Comparison of ENCODE assay signal across 8 cellular contexts in genomic region chr6:125906158-125906998, GRCh38. TPM values are rescaled to one million over a fixed set of nuclear protein-coding genes. Genes with fewer than 3 reads are reported as not detected.
A peak's percentile ranks its signal among the peaks of the same experiment; 100 is the strongest.
DNase-seq lines count a peak whose midpoint lies in the region; ATAC-seq, FAIRE-seq and TF ChIP-seq lines count a peak whose summit lies in the region.

No MANE protein-coding gene starts in this region.

- no peaks in the 10 kb centered on the region for H3K4me1 ChIP-seq in small intestine (ENCODE audit: control insufficient read depth in 2 of 2, insufficient read depth in 1 of 2, low read depth in 1 of 2, low read length in 1 of 2)

- no peaks in the 10 kb centered on the region for H3K9me3 Mint-ChIP-seq in stimulated activated memory B cell treated with anti-CD40 and anti-IgM and Interleukin-4, amounts not matched to agents 10 μg/mL and 1 μg/mL and 100 μg/mL, for 72 hours

- H3K4me3 ChIP-seq in fibroblast of pulmonary artery (replicated peaks; ENCODE audit: low read depth, low read length) (no peak overlapping the region), small intestine (ENCODE audit: low read depth in 1 of 2, low read length in 2 of 2) (no peak overlapping the region)

- TF ChIP-seq CTCF in fibroblast of pulmonary artery (IDR thresholded peaks at IDR 0.05; ENCODE audit: low read length, missing control alignments), result peak; percentile 94

- 67 to 74% (median 67%) methylated on average over 5 of the region's 5 CpGs for WGBS in small intestine, 3 donors

- peaks cover 15% of the 10 kb centered on the region for H3K4me1 Mint-ChIP-seq in stimulated activated memory B cell treated with anti-CD40 and anti-IgM and Interleukin-4, amounts not matched to agents 10 μg/mL and 1 μg/mL and 100 μg/mL, for 72 hours

- peaks cover 0 to 2% of the 10 kb centered on the region in 2 donors for H3K36me3 ChIP-seq in small intestine (ENCODE audit: control insufficient read depth in 2 of 2, insufficient read depth in 2 of 2, low read length in 2 of 2)

- no peak overlapping the region for H3K27ac Mint-ChIP-seq in stimulated activated memory B cell treated with anti-CD40 and anti-IgM and Interleukin-4, amounts not matched to agents 10 μg/mL and 1 μg/mL and 100 μg/mL, for 72 hours

- H3K27ac ChIP-seq in small intestine (ENCODE audit: low read depth in 1 of 2, low read length in 1 of 2), result no peak overlapping the region

- H3K27me3 ChIP-seq in small intestine (ENCODE audit: control insufficient read depth in 2 of 2, insufficient read depth in 2 of 2, low read length in 2 of 2), result no peaks in the 10 kb centered on the region

- DNase-seq in NCI-H2029 (lab: John Stamatoyannopoulos, UW) (peak; percentile 23), NCI-H2029 treated with DMSO at 0.1 percent for 48 hours (lab: John Stamatoyannopoulos, UW) (no peak), MV-4-11 (lab: John Stamatoyannopoulos, UW) (peak; percentile 30), fibroblast of pulmonary artery (ENCODE audit: low read depth) (peak; percentile 61), small intestine (peak; percentile 58), NCI-H1092 treated with DMSO at 0.1 percent for 48 hours (lab: John Stamatoyannopoulos, UW) (no peak)
- DNase-seq in activated CD8-positive, alpha-beta memory T cell treated with anti-CD3 and anti-CD28 coated beads, Interleukin-2, amount 50 U/mL, for 4 hours, result peak; percentile 41

- no peaks in the 10 kb centered on the region for H3K27me3 Mint-ChIP-seq in stimulated activated memory B cell treated with anti-CD40 and anti-IgM and Interleukin-4, amounts not matched to agents 10 μg/mL and 1 μg/mL and 100 μg/mL, for 72 hours

- H3K4me3 Mint-ChIP-seq in stimulated activated memory B cell treated with anti-CD40 and anti-IgM and Interleukin-4, amounts not matched to agents 10 μg/mL and 1 μg/mL and 100 μg/mL, for 72 hours, result no peak overlapping the region

- peaks cover 24% of the 10 kb centered on the region for H3K36me3 Mint-ChIP-seq in stimulated activated memory B cell treated with anti-CD40 and anti-IgM and Interleukin-4, amounts not matched to agents 10 μg/mL and 1 μg/mL and 100 μg/mL, for 72 hours

- FAIRE-seq in small intestine (lab: Jason Lieb, UNC), result no peak

- no peak for ATAC-seq in stimulated activated memory B cell treated with anti-CD40 and anti-IgM and Interleukin-4, amounts not matched to agents 10 μg/mL and 1 μg/mL and 100 μg/mL, for 72 hours

- no peaks in the 10 kb centered on the region for H3K9me3 ChIP-seq in small intestine (ENCODE audit: control insufficient read depth, low read depth)

RNA-seq across cellular contexts. Expression of gene HINT3, which starts 50.2 kb away (rescaled TPM):
- 10 to 100 TPM; 11.1 to 14.3 (median 14.1) TPM for polyA plus RNA-seq in small intestine

Comparison
In these comparisons a context has a peak if more than half of its experiments do, and no peak if none do; other contexts are left out.
1. DNase-seq: peak in NCI-H2029 (single experiment), MV-4-11 (single experiment), activated CD8-positive, alpha-beta memory T cell treated with anti-CD3 and anti-CD28 coated beads, Interleukin-2, amount 50 U/mL, for 4 hours (single experiment), fibroblast of pulmonary artery (single experiment) and small intestine (single experiment); none in NCI-H2029 treated with DMSO at 0.1 percent for 48 hours (single experiment) and NCI-H1092 treated with DMSO at 0.1 percent for 48 hours (single experiment).